In genomic region chr6:43778976-43779863, GRCh38 we compare ENCODE assay signal across 1 cellular context.
TF ChIP-seq lines count a peak whose summit lies in the region.

No MANE protein-coding gene starts in this region.

TF ChIP-seq in HCT116, 20 proteins besides CTCF, POLR2A, EP300 and RAD21:
- peak; percentile 27 for TF ChIP-seq POLR2AphosphoS5 (IDR thresholded peaks at IDR 0.05; ENCODE audit: low read depth, low read length)
- TF ChIP-seq TCF7L2 (IDR thresholded peaks at IDR 0.05; ENCODE audit: borderline replicate concordance, extremely low read depth, insufficient read depth, insufficient read length): no peak
